ENCODE assay signal across 12 cellular contexts in the genomic region with DNA sequence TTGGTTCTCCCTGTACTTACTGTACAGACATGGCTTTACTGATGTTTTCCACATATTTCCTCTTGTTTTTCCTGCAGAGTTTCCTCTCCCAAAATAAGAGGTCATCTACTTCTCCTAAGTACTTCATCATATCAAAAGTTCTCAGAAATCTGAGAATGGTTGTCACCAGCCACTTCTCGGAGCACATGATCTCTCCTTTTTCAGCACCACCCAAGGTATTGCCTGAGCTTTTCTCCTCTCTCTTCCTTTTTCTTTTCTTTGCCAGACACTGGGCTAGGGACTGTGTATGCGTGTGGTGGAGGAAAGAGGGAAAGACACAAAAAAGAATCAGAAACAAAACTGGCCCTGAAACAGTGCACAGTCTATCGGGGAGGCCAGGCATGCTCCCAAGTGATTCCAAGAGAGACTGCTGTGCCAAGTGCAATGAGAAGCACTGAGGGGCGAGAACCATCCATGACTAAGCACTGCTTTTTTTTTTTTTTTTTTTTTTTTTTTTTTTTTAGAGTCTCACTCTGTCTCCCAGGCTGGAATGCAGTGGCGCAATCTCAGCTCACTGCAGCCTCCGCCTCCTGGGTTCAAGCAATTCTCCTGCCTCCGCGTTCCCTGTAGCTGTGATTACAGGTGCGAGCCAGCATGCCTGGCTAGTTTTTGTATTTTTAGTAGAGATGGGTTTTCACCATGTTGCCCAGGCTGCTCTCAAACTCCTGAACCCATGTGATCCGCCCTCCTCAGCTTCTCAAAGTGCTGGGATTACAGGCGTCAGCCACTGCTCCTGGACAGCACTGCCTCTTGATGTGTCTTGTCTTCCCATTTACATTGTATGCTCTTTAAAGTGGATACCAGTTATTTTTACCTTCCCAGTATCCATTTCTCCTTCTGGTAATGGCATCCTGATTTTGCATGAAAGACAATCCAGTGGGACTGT.
DNase-seq lines count a peak whose midpoint lies in the region; ATAC-seq, FAIRE-seq and TF ChIP-seq lines count a peak whose summit lies in the region.
"Had no signal": no experiment of that assay in that cellular context is flagged by ENCODE, and none has a peak within 500 bp of the region (broad histone marks: within the 10 kb centered on the region; RNA-seq: fewer than 3 reads in every experiment).

No MANE protein-coding gene starts in this region.

- H3K4me2 ChIP-seq in Karpas-422 (ENCODE audit: low read depth, low read length, poor library complexity, severe bottlenecking): no peak overlapping the region

- intact Hi-C loops in thyroid gland (cut with DNase I): no loop called here

- H3K79me2 ChIP-seq in Karpas-422 (ENCODE audit: low read length): no peaks in the 10 kb centered on the region

- no peaks in the 10 kb centered on the region for H4K20me1 ChIP-seq in Karpas-422 (ENCODE audit: insufficient read depth, low read depth, low read length)

- H3K27me3 ChIP-seq in bronchial epithelial cell (ENCODE audit: control insufficient read depth, insufficient read depth, low read length) (no peaks in the 10 kb centered on the region), thyroid gland (no peaks in the 10 kb centered on the region), Karpas-422 (ENCODE audit: low read length) (0 out of 2 replicates have a peak, but pooled peaks cover 2% of the 10 kb centered on the region)
- H3K27me3 ChIP-seq: spleen had no signal

- 12 to 34% methylated on average over 11 of the region's 11 CpGs for WGBS in thyroid gland, 2 donors

- H3K36me3 ChIP-seq in bronchial epithelial cell (ENCODE audit: control insufficient read depth, insufficient read depth, low read length) (no peaks in the 10 kb centered on the region), thyroid gland (no peaks in the 10 kb centered on the region), Karpas-422 (ENCODE audit: insufficient read depth, low read length) (no peaks in the 10 kb centered on the region)
- H3K36me3 ChIP-seq: spleen had no signal

- ATAC-seq in GM21529 (IDR thresholded peaks at IDR 0.05; ENCODE audit: unreplicated experiment) (no peak), HG02588 (IDR thresholded peaks at IDR 0.05; ENCODE audit: unreplicated experiment) (no peak)
- ATAC-seq: left colon had no signal

- CTCF ChIA-PET in HEK293T (lab: Yijun Ruan, JAX): no interaction called here

- peaks cover 17 to 29% of the 10 kb centered on the region in 2 donors for H3K4me1 ChIP-seq in thyroid gland
- no peaks in the 10 kb centered on the region for H3K4me1 ChIP-seq in Karpas-422 (ENCODE audit: low read length)
- H3K4me1 ChIP-seq: spleen had no signal

- no peak overlapping the region for H3K9ac ChIP-seq in Karpas-422 (ENCODE audit: low read length)

- TF ChIP-seq POLR2A in thyroid gland (IDR thresholded peaks at IDR 0.05): no peak

- H3K27ac ChIP-seq in thyroid gland (peak overlapping the region; percentile 55 to 78 (median 76)), Karpas-422 (ENCODE audit: low read length) (no peak overlapping the region)
- H3K27ac ChIP-seq: spleen had no signal

- DNase-seq in HEK293T (ENCODE audit: extremely low spot score) (no peak), bronchial epithelial cell (ENCODE audit: low read depth) (peak; percentile 70), iris pigment epithelial cell (ENCODE audit: low read depth) (peak; percentile 74), thyroid gland (peak; percentile 80 to 86), Karpas-422 (no peak), OCI-M1 (lab: John Stamatoyannopoulos, UW) (no peak)
- DNase-seq: GF-D8, left colon, NCI-H526, spleen had no signal

- H3K9me3 ChIP-seq in thyroid gland (no peaks in the 10 kb centered on the region), Karpas-422 (ENCODE audit: low read length) (no peaks in the 10 kb centered on the region)
- H3K9me3 ChIP-seq: spleen had no signal

- TF ChIP-seq CTCF in bronchial epithelial cell (IDR thresholded peaks at IDR 0.05; ENCODE audit: insufficient read depth, low read length, severe bottlenecking) (no peak), thyroid gland (IDR thresholded peaks at IDR 0.05) (no peak)

- POLR2A ChIA-PET in HEK293T (lab: Yijun Ruan, JAX): no interaction called here

- no peaks in the 10 kb centered on the region for H3K9me2 ChIP-seq in Karpas-422 (replicated peaks; ENCODE audit: insufficient read depth, low read length)

- H2AFZ ChIP-seq in Karpas-422 (ENCODE audit: low read length): no peak overlapping the region

- no peak for FAIRE-seq in bronchial epithelial cell (lab: Jason Lieb, UNC)

- H3K4me3 ChIP-seq in bronchial epithelial cell (ENCODE audit: low read depth, low read length): no peak overlapping the region
- H3K4me3 ChIP-seq in thyroid gland (replicated peaks in 1 of 3): no peak overlapping the region
- H3K4me3 ChIP-seq in Karpas-422 (ENCODE audit: low read length): no peak overlapping the region
- H3K4me3 ChIP-seq: spleen had no signal

TF ChIP-seq in HEK293T, 16 proteins besides CTCF, POLR2A, EP300 and RAD21:
- TF ChIP-seq ELF4 (IDR thresholded peaks at IDR 0.05) (no peak), ZNF384 (IDR thresholded peaks at IDR 0.05) (0 out of 2 replicates have a peak, but pooled peaks have one; percentile 6), FOXM1 (IDR thresholded peaks at IDR 0.05; ENCODE audit: borderline replicate concordance) (no peak), NFRKB (IDR thresholded peaks at IDR 0.05) (no peak), FOXK2 (IDR thresholded peaks at IDR 0.05) (no peak)

Comparison
In these comparisons a context has a peak if more than half of its experiments do, and no peak if none do; other contexts are left out.
1. DNase-seq: peak in bronchial epithelial cell (single experiment), iris pigment epithelial cell (single experiment) and thyroid gland (2 of 2); none in HEK293T (single experiment), Karpas-422 (single experiment) and OCI-M1 (single experiment).